Comparison of ENCODE assay signal across 8 cellular contexts in the genomic region with DNA sequence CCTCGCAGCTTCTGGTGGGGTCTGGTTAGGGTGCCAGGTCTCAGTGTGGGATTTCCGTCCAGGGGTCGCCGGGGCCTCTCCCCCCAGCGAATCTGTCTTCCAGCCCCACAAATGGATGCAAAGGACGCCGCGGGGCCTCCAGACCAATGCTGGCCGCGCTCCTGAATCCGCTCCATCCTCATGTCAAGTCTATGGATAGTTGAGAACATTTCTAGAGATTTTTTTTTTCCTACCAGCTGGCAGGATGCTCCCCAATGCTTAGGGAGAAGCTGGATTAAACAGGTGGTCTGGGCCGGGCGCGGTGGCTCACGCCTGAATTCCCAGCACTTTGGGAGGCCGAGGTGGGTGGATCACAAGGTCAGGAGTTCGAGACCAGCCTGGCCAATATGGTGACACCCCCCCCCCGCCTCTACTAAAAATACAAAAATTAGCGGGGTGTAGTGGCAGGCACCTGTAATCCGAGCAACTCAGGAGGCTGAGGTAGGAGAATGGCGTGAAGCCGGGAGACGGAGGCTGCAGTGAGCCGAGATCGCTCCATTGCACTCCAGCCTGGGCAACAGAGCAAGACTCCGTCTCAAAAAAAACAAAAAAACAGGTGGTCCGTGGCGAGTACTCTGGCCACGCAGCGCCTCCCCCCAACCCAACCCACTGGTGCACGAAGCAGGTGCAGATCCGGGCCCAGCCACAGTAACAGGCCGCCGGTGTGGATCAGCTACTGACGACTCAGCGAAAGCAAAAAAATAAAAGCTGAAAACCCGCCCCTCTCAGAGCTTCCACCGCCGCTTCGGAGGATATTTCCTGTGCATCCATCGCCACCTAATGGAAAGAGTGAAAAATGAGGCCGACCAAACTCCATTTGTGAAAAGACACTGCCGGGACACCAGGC. TPM values are rescaled to one million over a fixed set of nuclear protein-coding genes. Genes with fewer than 3 reads are reported as not detected.
DNase-seq lines count a peak whose midpoint lies in the region; ATAC-seq and TF ChIP-seq lines count a peak whose summit lies in the region.

No MANE protein-coding gene starts in this region.

- DNase-seq in CD8-positive, alpha-beta T cell = peak; percentile 49 to 85 (median 74)
- DNase-seq in NCI-H345 (lab: John Stamatoyannopoulos, UW) = peak; percentile 86
- peak; percentile 58 for DNase-seq in activated CD4-positive, CD25-positive, alpha-beta regulatory T cell treated with anti-CD3 and anti-CD28 coated beads, Interleukin-2, amount 50 U/mL, for 72 hours
- no peak for DNase-seq in chondrocyte (ENCODE audit: low spot score)
- DNase-seq in kidney glomerular epithelial cell (lab: John Stamatoyannopoulos, UW) = peak; percentile 90
- peak; percentile 45 to 55 for DNase-seq in stimulated activated CD4-positive, alpha-beta T cell treated with anti-CD3 and anti-CD28 coated beads, Interleukin-1b, Interleukin-23, amount 100 ng/mL, for 1 hour (ENCODE audit: low read depth in 2 of 2)
- no peak for DNase-seq in OCI-M2 (lab: John Stamatoyannopoulos, UW; ENCODE audit: unreplicated experiment)

- peaks cover 16% of the 10 kb centered on the region for H3K27me3 ChIP-seq in CD8-positive, alpha-beta T cell (ENCODE audit: insufficient read depth, low read length)

- intact Hi-C loops in CD8-positive, alpha-beta T cell (cut with DNase I, micrococcal nuclease) = loop anchor here (1.0 to 5.0 kb wide), 9 partner anchors 16 to 836 kb away; a partner anchor contains a TSS

- peaks cover 24% of the 10 kb centered on the region for H3K27me3 Mint-ChIP-seq in CD8-positive, alpha-beta T cell (ENCODE audit: low read depth)
- H3K27me3 Mint-ChIP-seq in chondrocyte (ENCODE audit: low read depth) = no peaks in the 10 kb centered on the region

- TF ChIP-seq CTCF in CD8-positive, alpha-beta T cell (IDR thresholded peaks at IDR 0.05) = peak; percentile 63
- TF ChIP-seq CTCF in chondrocyte (IDR thresholded peaks at IDR 0.05) = peak; percentile 89

- H3K27ac ChIP-seq in CD8-positive, alpha-beta T cell (ENCODE audit: low read depth, low read length) = no peak overlapping the region

- ATAC-seq in CD8-positive, alpha-beta T cell = peak; percentile 75
- peak; percentile 38 for ATAC-seq in HG02759 (IDR thresholded peaks at IDR 0.05; ENCODE audit: unreplicated experiment)

- peak overlapping the region; percentile 15 for H3K27ac Mint-ChIP-seq in CD8-positive, alpha-beta T cell
- peak overlapping the region; percentile 94 for H3K27ac Mint-ChIP-seq in chondrocyte (ENCODE audit: unreplicated experiment)

- peak overlapping the region; percentile 78 for H3K4me3 Mint-ChIP-seq in CD8-positive, alpha-beta T cell
- peak overlapping the region; percentile 81 for H3K4me3 Mint-ChIP-seq in chondrocyte (ENCODE audit: unreplicated experiment)

- H3K4me1 ChIP-seq in CD8-positive, alpha-beta T cell (ENCODE audit: insufficient read depth, low read length) = peaks cover 18% of the 10 kb centered on the region

- H3K36me3 ChIP-seq in CD8-positive, alpha-beta T cell (ENCODE audit: insufficient read depth, low read length) = no peaks in the 10 kb centered on the region

- H3K4me3 ChIP-seq in CD8-positive, alpha-beta T cell (ENCODE audit: low read depth, low read length) = peak overlapping the region; percentile 53

- POLR2A ChIA-PET in CD8-positive, alpha-beta T cell (lab: Charles Lee) = interaction anchor here (1.1 to 3.6 kb wide), 7 partner anchors 16 to 247 kb away, joined by 3 to 18 read pairs (median 3); a partner anchor contains a TSS

- CTCF ChIA-PET in CD8-positive, alpha-beta T cell (lab: Charles Lee) = interaction anchor here (0.7 to 2.7 kb wide), 27 partner anchors 9 to 569 kb away, joined by 3 to 40 read pairs (median 5); a partner anchor contains a TSS

- H3K4me1 Mint-ChIP-seq in CD8-positive, alpha-beta T cell (ENCODE audit: low read depth) = peaks cover 19% of the 10 kb centered on the region
- H3K4me1 Mint-ChIP-seq in chondrocyte (ENCODE audit: low read depth) = peaks cover 40% of the 10 kb centered on the region

- H3K36me3 Mint-ChIP-seq in CD8-positive, alpha-beta T cell = no peaks in the 10 kb centered on the region
- no peaks in the 10 kb centered on the region for H3K36me3 Mint-ChIP-seq in chondrocyte (ENCODE audit: low read depth)

- no peaks in the 10 kb centered on the region for H3K9me3 ChIP-seq in CD8-positive, alpha-beta T cell (ENCODE audit: low read length)

- no peaks in the 10 kb centered on the region for H3K9me3 Mint-ChIP-seq in CD8-positive, alpha-beta T cell
- no peaks in the 10 kb centered on the region for H3K9me3 Mint-ChIP-seq in chondrocyte (ENCODE audit: low read depth)

RNA-seq across cellular contexts. Expression of a gene that starts 1.1 kb away (rescaled TPM):
- under 1 TPM; 0.17 to 0.95 TPM for total RNA-seq in CD8-positive, alpha-beta T cell
- 85.2 to 93.6 TPM (median 86.4 TPM) in 3 replicates for total RNA-seq in chondrocyte

RNA-seq across cellular contexts. Expression of a gene that starts 16.3 kb away (rescaled TPM):
- total RNA-seq in CD8-positive, alpha-beta T cell = 10 to 100 TPM; 13.2 to 14.0 TPM
- total RNA-seq in chondrocyte = 10.0 to 13.1 TPM (median 10.3 TPM) in 3 replicates

Comparison
In these comparisons a context has a peak if more than half of its experiments do, and no peak if none do; other contexts are left out.
1. DNase-seq: peak in CD8-positive, alpha-beta T cell (7 of 7), NCI-H345 (single experiment), activated CD4-positive, CD25-positive, alpha-beta regulatory T cell treated with anti-CD3 and anti-CD28 coated beads, Interleukin-2, amount 50 U/mL, for 72 hours (single experiment), kidney glomerular epithelial cell (single experiment) and stimulated activated CD4-positive, alpha-beta T cell treated with anti-CD3 and anti-CD28 coated beads, Interleukin-1b, Interleukin-23, amount 100 ng/mL, for 1 hour (2 of 2); none in chondrocyte (single experiment) and OCI-M2 (single experiment).
2. RNA of a gene that starts 1.1 kb away (total RNA-seq): 85.2 to 93.6 TPM in chondrocyte; 0.17 to 0.95 TPM in CD8-positive, alpha-beta T cell; every median in the first group is over 10 times any median in the second.